Comparison of ENCODE assay signal across 21 cellular contexts in the genomic region with DNA sequence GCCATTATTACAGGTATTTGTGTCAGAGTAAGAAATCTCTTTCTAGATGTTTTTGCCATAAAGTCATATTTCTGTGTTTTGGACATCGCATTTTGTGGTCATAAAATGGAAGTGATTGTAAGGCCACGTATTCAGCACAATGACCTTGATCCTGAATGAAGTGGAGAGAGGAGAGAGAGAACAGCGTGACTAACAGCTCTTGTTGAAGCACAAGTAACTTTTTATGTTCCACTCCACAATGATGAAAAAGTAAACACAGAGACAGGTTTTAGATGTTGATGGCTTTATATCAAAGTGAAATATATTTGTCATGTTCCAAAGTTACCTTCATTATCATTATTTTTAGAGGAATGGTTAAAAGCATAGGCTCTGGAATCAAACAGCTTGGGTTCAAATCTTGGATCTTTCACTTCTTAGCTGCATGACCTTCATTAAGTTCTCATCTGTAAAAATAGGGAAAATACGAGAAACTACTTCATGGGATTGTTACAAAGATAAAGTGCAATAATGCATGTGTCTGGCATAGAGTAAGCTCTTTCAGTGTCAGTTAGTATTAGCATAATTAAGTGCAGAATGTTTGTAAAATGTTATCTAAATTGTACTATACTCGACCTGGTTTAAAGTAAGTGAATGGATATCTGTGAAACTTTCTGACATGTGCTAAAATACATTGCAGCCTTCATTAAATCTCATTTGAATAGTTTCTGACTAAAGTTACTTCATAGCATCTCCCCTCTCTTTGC.
"Had no signal": no experiment of that assay in that cellular context is flagged by ENCODE, and none has a peak within 500 bp of the region (broad histone marks: within the 10 kb centered on the region; RNA-seq: fewer than 3 reads in every experiment).

No MANE protein-coding gene starts in this region.

- DNase-seq: activated CD4-positive, alpha-beta T cell treated with anti-CD3 and anti-CD28 coated beads, Interleukin-2, amount 10 ng/mL, durations not matched to agents 7 days and 5 days; activated CD8-positive, alpha-beta T cell treated with anti-CD3 and anti-CD28 coated beads for 36 hours; activated gamma-delta T cell; activated naive CD4-positive, alpha-beta T cell treated with anti-CD3 and anti-CD28 coated beads, Interleukin-2, amount 50 U/mL, for 16 hours; activated naive CD8-positive, alpha-beta T cell treated with anti-CD3 and anti-CD28 coated beads, Interleukin-2, amount 50 U/mL, for 24 hours; dermis blood vessel endothelial cell; effector memory CD4-positive, alpha-beta T cell; foreskin keratinocyte; immature natural killer cell; naive thymus-derived CD4-positive, alpha-beta T cell; occipital lobe; posterior cingulate gyrus; sigmoid colon; stimulated activated CD4-positive, alpha-beta T cell treated with anti-CD3 and anti-CD28 coated beads, Interleukin-15, amount 100 ng/mL, for 24 hours; stimulated activated CD8-positive, alpha-beta memory T cell treated with anti-CD3 and anti-CD28 coated beads, Interleukin-4, amount 100 ng/mL, for 48 hours; stimulated activated naive B cell treated with anti-CD40 and anti-IgM and Interleukin-4, amounts not matched to agents 10 μg/mL and 1 μg/mL and 100 μg/mL, for 72 hours; testis; trophoblast cell; uterus had no signal

- ATAC-seq: activated CD4-positive, CD25-positive, alpha-beta regulatory T cell treated with anti-CD3 and anti-CD28 coated beads, Interleukin-2, amount 50 U/mL, for 24 hours; activated CD8-positive, alpha-beta T cell treated with anti-CD3 and anti-CD28 coated beads for 36 hours; activated naive CD8-positive, alpha-beta T cell treated with anti-CD3 and anti-CD28 coated beads, Interleukin-2, amount 50 U/mL, for 24 hours; foreskin keratinocyte; left lobe of liver; naive thymus-derived CD4-positive, alpha-beta T cell; stimulated activated naive B cell treated with anti-CD40 and anti-IgM and Interleukin-4, amounts not matched to agents 10 μg/mL and 1 μg/mL and 100 μg/mL, for 72 hours had no signal
